ENCODE assay signal across 8 cellular contexts in the genomic region with DNA sequence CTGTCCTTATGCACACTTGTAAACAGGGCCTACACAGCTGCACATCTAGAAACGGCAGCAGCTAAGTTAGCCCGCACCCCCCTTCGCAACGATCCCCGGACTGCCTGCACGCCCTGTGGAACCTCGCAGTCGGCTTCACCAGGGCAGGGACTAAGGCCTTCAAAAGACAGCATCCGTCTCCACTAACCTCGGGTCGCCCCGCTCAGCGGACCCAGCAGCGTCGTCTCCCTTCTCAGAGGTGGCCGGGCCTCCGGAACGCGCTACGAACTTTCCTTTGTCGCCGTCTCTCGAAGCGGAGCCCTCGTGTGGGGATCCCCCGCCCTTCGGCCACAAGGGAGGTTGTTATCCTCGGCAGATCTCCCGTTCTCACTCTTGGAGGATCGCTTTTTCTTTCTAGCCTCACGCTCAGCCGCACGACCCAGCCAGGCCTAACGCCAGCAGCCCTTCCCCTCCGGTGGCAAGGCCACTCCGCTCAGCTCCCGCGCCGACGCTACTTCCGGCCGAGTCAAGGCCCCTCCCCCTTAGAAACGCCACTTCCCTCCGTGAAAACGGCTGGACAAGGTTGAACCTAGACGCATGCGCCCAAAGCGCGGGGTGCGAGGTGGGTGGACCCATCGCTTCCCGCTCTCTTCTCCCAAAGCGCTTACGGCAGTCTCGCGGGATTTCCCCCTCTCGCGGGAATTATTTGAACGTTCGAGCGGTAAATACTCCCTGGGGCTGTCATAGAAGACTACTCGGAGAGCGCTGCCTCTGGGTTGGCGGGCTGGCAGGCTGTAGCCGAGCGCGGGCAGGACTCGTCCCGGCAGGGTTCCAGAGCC. TPM values are rescaled to one million over a fixed set of nuclear protein-coding genes. Genes with fewer than 3 reads are reported as not detected.
A peak's percentile ranks its signal among the peaks of the same experiment; 100 is the strongest.
DNase-seq lines count a peak whose midpoint lies in the region; ATAC-seq lines count a peak whose summit lies in the region.

A gene (minus strand): TSS at position 498 of the 818 bp plus-strand sequence. CDS start 6,616 bp downstream, outside the sequence.
A gene with protein sequence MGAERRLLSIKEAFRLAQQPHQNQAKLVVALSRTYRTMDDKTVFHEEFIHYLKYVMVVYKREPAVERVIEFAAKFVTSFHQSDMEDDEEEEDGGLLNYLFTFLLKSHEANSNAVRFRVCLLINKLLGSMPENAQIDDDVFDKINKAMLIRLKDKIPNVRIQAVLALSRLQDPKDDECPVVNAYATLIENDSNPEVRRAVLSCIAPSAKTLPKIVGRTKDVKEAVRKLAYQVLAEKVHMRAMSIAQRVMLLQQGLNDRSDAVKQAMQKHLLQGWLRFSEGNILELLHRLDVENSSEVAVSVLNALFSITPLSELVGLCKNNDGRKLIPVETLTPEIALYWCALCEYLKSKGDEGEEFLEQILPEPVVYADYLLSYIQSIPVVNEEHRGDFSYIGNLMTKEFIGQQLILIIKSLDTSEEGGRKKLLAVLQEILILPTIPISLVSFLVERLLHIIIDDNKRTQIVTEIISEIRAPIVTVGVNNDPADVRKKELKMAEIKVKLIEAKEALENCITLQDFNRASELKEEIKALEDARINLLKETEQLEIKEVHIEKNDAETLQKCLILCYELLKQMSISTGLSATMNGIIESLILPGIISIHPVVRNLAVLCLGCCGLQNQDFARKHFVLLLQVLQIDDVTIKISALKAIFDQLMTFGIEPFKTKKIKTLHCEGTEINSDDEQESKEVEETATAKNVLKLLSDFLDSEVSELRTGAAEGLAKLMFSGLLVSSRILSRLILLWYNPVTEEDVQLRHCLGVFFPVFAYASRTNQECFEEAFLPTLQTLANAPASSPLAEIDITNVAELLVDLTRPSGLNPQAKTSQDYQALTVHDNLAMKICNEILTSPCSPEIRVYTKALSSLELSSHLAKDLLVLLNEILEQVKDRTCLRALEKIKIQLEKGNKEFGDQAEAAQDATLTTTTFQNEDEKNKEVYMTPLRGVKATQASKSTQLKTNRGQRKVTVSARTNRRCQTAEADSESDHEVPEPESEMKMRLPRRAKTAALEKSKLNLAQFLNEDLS (plus strand): TSS at position 720 of the 818 bp plus-strand sequence. CDS start 99 bp downstream, outside the sequence.

- H3K4me3 Mint-ChIP-seq in immature natural killer cell: peak within 1 kb of the TSS; percentile 90 to 99 (median 96)

- H3K9me3 Mint-ChIP-seq in immature natural killer cell: no peaks in the 10 kb centered on the region

- peaks cover 4 to 6% (median 4%) of the 10 kb centered on the region in 3 donors for H3K27me3 Mint-ChIP-seq in immature natural killer cell (ENCODE audit: low read depth in 3 of 3)

- peak; percentile 90 for ATAC-seq in GM19023 (IDR thresholded peaks at IDR 0.05; ENCODE audit: unreplicated experiment)
- peak; percentile 86 for ATAC-seq in HG03280 (IDR thresholded peaks at IDR 0.05; ENCODE audit: unreplicated experiment)

- DNase-seq in AG08396 (ENCODE audit: low spot score): peak; percentile 98
- DNase-seq in NCI-H345 treated with DMSO at 0.1 percent for 48 hours (lab: John Stamatoyannopoulos, UW; ENCODE audit: unreplicated experiment): peak; percentile 86
- peak; percentile 95 to 99 (median 98) for DNase-seq in activated CD4-positive, CD25-positive, alpha-beta regulatory T cell (lab: John Stamatoyannopoulos, UW)
- peak; percentile 98 for DNase-seq in central memory CD4-positive, alpha-beta T cell
- peak; percentile 99 for DNase-seq in immature natural killer cell
- peak; percentile 99 for DNase-seq in smooth muscle cell of the brain vasculature (ENCODE audit: low read depth, low spot score)

- peak within 1 kb of the TSS; percentile 97 to 99 (median 99) for H3K27ac Mint-ChIP-seq in immature natural killer cell

- peaks cover 57 to 69% of the 10 kb centered on the region in 2 donors for H3K4me1 Mint-ChIP-seq in immature natural killer cell

- H3K36me3 Mint-ChIP-seq in immature natural killer cell: no peaks in the 10 kb centered on the region

RNA-seq across cellular contexts. Expression of the first gene that starts in this region (rescaled TPM):
- polyA plus RNA-seq in immature natural killer cell: 10 to 100 TPM in 2 of 3 donors, 1 to 10 TPM in 1; 7.8 to 18.5 (median 11.8) TPM

RNA-seq across cellular contexts. Expression of the second gene that starts in this region (rescaled TPM):
- 1 to 10 TPM in 1 of 3 donors, under 1 TPM in 1, not detected in 1; 0.54 to 1.5 TPM for polyA plus RNA-seq in immature natural killer cell

Comparison
In these comparisons a context has a peak if more than half of its experiments do, and no peak if none do; other contexts are left out.
1. Peak in every context shown above with its lines: DNase-seq and ATAC-seq.